In the genomic region with DNA sequence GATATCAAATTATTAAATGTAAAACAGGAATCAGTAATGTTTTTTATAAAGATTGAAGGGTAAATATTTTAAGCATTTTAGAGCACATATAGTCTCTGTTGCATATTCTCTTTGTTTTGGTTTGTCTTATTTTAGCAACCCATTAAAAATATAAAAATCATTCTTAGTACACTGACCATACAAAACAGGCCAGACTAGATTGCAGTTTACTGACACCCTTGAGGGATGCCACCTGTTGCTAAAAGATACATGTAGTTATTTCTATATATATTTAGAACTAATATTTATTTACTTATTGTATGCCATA, we compare ENCODE assay signal across 23 cellular contexts. TPM values are rescaled to one million over a fixed set of nuclear protein-coding genes. Genes with fewer than 3 reads are reported as not detected.
A peak's percentile ranks its signal among the peaks of the same experiment; 100 is the strongest.
DNase-seq lines count a peak whose midpoint lies in the region; ATAC-seq and TF ChIP-seq lines count a peak whose summit lies in the region.
"Had no signal": no experiment of that assay in that cellular context is flagged by ENCODE, and none has a peak within 500 bp of the region (broad histone marks: within the 10 kb centered on the region; RNA-seq: fewer than 3 reads in every experiment).

No MANE protein-coding gene starts in this region.

- no peak for TF ChIP-seq RAD21 in neural cell (conservative IDR thresholded peaks at IDR 0.05)

- TF ChIP-seq CTCF in C4-2B (conservative IDR thresholded peaks at IDR 0.05) (peak; percentile 44), OCI-LY7 (conservative IDR thresholded peaks at IDR 0.05; ENCODE audit: low read length) (peak; percentile 25; the same call in 1 of the 2 replicates), brain (conservative IDR thresholded peaks at IDR 0.05) (peak; percentile 27 to 47), neural cell (IDR thresholded peaks at IDR 0.05; ENCODE audit: poor library complexity, severe bottlenecking) (no peak), psoas muscle (IDR thresholded peaks at IDR 0.05) (no peak)

- H3K9me3 ChIP-seq in OCI-LY7 (ENCODE audit: low read length), result no peaks in the 10 kb centered on the region
- no peaks in the 10 kb centered on the region for H3K9me3 ChIP-seq in neural cell (ENCODE audit: low read length)
- H3K9me3 ChIP-seq in psoas muscle, result peaks cover 9% of the 10 kb centered on the region
- H3K9me3 ChIP-seq: SJSA1 had no signal

- H2AFZ ChIP-seq in OCI-LY7 (ENCODE audit: low read length) (no peak overlapping the region), neural cell (ENCODE audit: low read depth, low read length) (no peak overlapping the region)
- H2AFZ ChIP-seq: GM23248 had no signal

- H3K27me3 Mint-ChIP-seq in brain, result peaks cover 2% of the 10 kb centered on the region
- no peaks in the 10 kb centered on the region for H3K27me3 Mint-ChIP-seq in activated T-cell treated with anti-CD3 and anti-CD28 coated beads, Interleukin-2, amount 50 U/mL, for 4 hours (ENCODE audit: low read depth)

- H3K9me2 ChIP-seq in OCI-LY7 (ENCODE audit: insufficient read depth, low read length) (no peaks in the 10 kb centered on the region), neural cell (ENCODE audit: insufficient read depth, low read length) (no peaks in the 10 kb centered on the region)

- H3K4me3 Mint-ChIP-seq in brain, result no peak overlapping the region
- no peak overlapping the region for H3K4me3 Mint-ChIP-seq in activated T-cell treated with anti-CD3 and anti-CD28 coated beads, Interleukin-2, amount 50 U/mL, for 4 hours
- H3K4me3 Mint-ChIP-seq: T-cell had no signal

- H3K9ac ChIP-seq in neural cell (ENCODE audit: low read length), result no peak overlapping the region
- H3K9ac ChIP-seq: GM23248 had no signal

- no peaks in the 10 kb centered on the region for H3K36me3 Mint-ChIP-seq in brain
- H3K36me3 Mint-ChIP-seq in activated T-cell treated with anti-CD3 and anti-CD28 coated beads, Interleukin-2, amount 50 U/mL, for 4 hours (ENCODE audit: insufficient read depth), result no peaks in the 10 kb centered on the region
- H3K36me3 Mint-ChIP-seq: T-cell had no signal

- no peaks in the 10 kb centered on the region for H4K20me1 ChIP-seq in OCI-LY7 (ENCODE audit: insufficient read depth, low read length)
- no peaks in the 10 kb centered on the region for H4K20me1 ChIP-seq in neural cell (ENCODE audit: insufficient read depth)

- H3K4me1 ChIP-seq in OCI-LY7 (ENCODE audit: insufficient read depth, low read length, poor library complexity, severe bottlenecking) (no peaks in the 10 kb centered on the region), psoas muscle (no peaks in the 10 kb centered on the region)

- POLR2A ChIA-PET in OCI-LY7 (lab: Charles Lee), result no interaction called here

- no peaks in the 10 kb centered on the region for H3K4me1 Mint-ChIP-seq in brain
- H3K4me1 Mint-ChIP-seq in activated T-cell treated with anti-CD3 and anti-CD28 coated beads, Interleukin-2, amount 50 U/mL, for 4 hours (ENCODE audit: low read depth), result no peaks in the 10 kb centered on the region
- H3K4me1 Mint-ChIP-seq: T-cell had no signal

- no peak overlapping the region for H3K4me2 ChIP-seq in OCI-LY7 (ENCODE audit: low read length)
- H3K4me2 ChIP-seq in neural cell (ENCODE audit: low read length), result no peak overlapping the region

- H3K27me3 ChIP-seq in neural cell (ENCODE audit: insufficient read depth, low read depth, low read length) (no peaks in the 10 kb centered on the region), psoas muscle (ENCODE audit: insufficient read depth in 3 of 3, low read length in 2 of 3) (no peaks in the 10 kb centered on the region)
- H3K27me3 ChIP-seq: SJSA1 had no signal

- H3K36me3 ChIP-seq in OCI-LY7 (ENCODE audit: insufficient read depth, low read length) (no peaks in the 10 kb centered on the region), neural cell (ENCODE audit: insufficient read depth, low read length) (no peaks in the 10 kb centered on the region), psoas muscle (ENCODE audit: insufficient read depth in 1 of 2, low read depth in 1 of 2) (no peaks in the 10 kb centered on the region)
- H3K36me3 ChIP-seq: SJSA1 had no signal

- TF ChIP-seq EP300 in neural cell (conservative IDR thresholded peaks at IDR 0.05; ENCODE audit: poor library complexity, severe bottlenecking), result no peak

- DNase-seq in OCI-LY7 (ENCODE audit: low spot score) (no peak), GDM1 (lab: John Stamatoyannopoulos, UW) (no peak), GM19238 (ENCODE audit: insufficient read length, low spot score) (no peak), psoas muscle (no peak)
- no peak for DNase-seq in activated T-cell treated with anti-CD3 and anti-CD28 coated beads, Interleukin-2, amount 50 U/mL, for 4 hours
- DNase-seq: C1 segment of cervical spinal cord; DMS153; DND-41; H7; KBM-7; MM.1S; NCI-H2029; NCI-H446; NK-92 treated with Interleukin-12 subunit alpha and Interleukin-12 subunit beta, amount 100 ng/mL, for 24 hours; Right ventricle myocardium superior; T-cell had no signal

- H3F3A ChIP-seq in neural cell (ENCODE audit: insufficient read depth, low read length, poor library complexity, severe bottlenecking), result no peaks in the 10 kb centered on the region

- no peaks in the 10 kb centered on the region for H3K79me2 ChIP-seq in OCI-LY7 (ENCODE audit: insufficient read depth, low read depth, low read length)
- no peaks in the 10 kb centered on the region for H3K79me2 ChIP-seq in neural cell (replicated peaks; ENCODE audit: insufficient read depth, low read length)

- H3K27ac ChIP-seq in C4-2B (no peak overlapping the region), OCI-LY7 (ENCODE audit: low read depth, low read length, poor library complexity, severe bottlenecking) (no peak overlapping the region), neural cell (ENCODE audit: low read length) (no peak overlapping the region), psoas muscle (no peak overlapping the region)
- H3K27ac ChIP-seq: GM23248 had no signal

- CTCF ChIA-PET in OCI-LY7 (lab: Charles Lee; ENCODE audit: unreplicated experiment), result no interaction called here

- ATAC-seq in activated T-cell treated with anti-CD3 and anti-CD28 coated beads, Interleukin-2, amount 50 U/mL, for 4 hours, result no peak
- no peak for ATAC-seq in psoas muscle
- ATAC-seq: T-cell had no signal

- H3K27ac Mint-ChIP-seq in brain, result no peak overlapping the region
- H3K27ac Mint-ChIP-seq: T-cell had no signal

- H3K9me3 Mint-ChIP-seq in brain, result peaks cover under 1 to 7% (median 3%) of the 10 kb centered on the region in 5 experiments
- H3K9me3 Mint-ChIP-seq in activated T-cell treated with anti-CD3 and anti-CD28 coated beads, Interleukin-2, amount 50 U/mL, for 4 hours, result peaks cover 3% of the 10 kb centered on the region
- H3K9me3 Mint-ChIP-seq: T-cell had no signal

- H3K4me3 ChIP-seq in OCI-LY7 (ENCODE audit: low read depth, low read length, poor library complexity, severe bottlenecking), result no peak overlapping the region
- no peak overlapping the region for H3K4me3 ChIP-seq in neural cell (ENCODE audit: low read length)
- H3K4me3 ChIP-seq in psoas muscle, result no peak overlapping the region
- H3K4me3 ChIP-seq: A549, GM23248, SJSA1 had no signal

- intact Hi-C loops in OCI-LY7 (cut with micrococcal nuclease; ENCODE audit: unreplicated experiment) (loop anchor here (5.0 kb wide), 1 partner anchor 387 kb away; no protein-coding TSS in a partner anchor), psoas muscle (cut with DNase I) (no loop called here)

- BruUV-seq in OCI-LY7 (replicated peaks; lab: Mats Ljungman, UMichigan), result no TSS peak

TF ChIP-seq in neural cell, 6 proteins besides CTCF, POLR2A, EP300 and RAD21:
- TF ChIP-seq SMC3 (conservative IDR thresholded peaks at IDR 0.05; ENCODE audit: poor library complexity) (peak; percentile 10), TAF1 (IDR thresholded peaks at IDR 0.05; ENCODE audit: low read depth) (no peak), POLR2AphosphoS5 (IDR thresholded peaks at IDR 0.05) (no peak), EZH2 (IDR thresholded peaks at IDR 0.05; ENCODE audit: borderline replicate concordance, insufficient read depth, low read length, poor library complexity, severe bottlenecking) (no peak), MXI1 (conservative IDR thresholded peaks at IDR 0.05; ENCODE audit: poor library complexity, severe bottlenecking) (no peak)
- TF ChIP-seq, protein P1, sequence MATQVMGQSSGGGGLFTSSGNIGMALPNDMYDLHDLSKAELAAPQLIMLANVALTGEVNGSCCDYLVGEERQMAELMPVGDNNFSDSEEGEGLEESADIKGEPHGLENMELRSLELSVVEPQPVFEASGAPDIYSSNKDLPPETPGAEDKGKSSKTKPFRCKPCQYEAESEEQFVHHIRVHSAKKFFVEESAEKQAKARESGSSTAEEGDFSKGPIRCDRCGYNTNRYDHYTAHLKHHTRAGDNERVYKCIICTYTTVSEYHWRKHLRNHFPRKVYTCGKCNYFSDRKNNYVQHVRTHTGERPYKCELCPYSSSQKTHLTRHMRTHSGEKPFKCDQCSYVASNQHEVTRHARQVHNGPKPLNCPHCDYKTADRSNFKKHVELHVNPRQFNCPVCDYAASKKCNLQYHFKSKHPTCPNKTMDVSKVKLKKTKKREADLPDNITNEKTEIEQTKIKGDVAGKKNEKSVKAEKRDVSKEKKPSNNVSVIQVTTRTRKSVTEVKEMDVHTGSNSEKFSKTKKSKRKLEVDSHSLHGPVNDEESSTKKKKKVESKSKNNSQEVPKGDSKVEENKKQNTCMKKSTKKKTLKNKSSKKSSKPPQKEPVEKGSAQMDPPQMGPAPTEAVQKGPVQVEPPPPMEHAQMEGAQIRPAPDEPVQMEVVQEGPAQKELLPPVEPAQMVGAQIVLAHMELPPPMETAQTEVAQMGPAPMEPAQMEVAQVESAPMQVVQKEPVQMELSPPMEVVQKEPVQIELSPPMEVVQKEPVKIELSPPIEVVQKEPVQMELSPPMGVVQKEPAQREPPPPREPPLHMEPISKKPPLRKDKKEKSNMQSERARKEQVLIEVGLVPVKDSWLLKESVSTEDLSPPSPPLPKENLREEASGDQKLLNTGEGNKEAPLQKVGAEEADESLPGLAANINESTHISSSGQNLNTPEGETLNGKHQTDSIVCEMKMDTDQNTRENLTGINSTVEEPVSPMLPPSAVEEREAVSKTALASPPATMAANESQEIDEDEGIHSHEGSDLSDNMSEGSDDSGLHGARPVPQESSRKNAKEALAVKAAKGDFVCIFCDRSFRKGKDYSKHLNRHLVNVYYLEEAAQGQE (IDR thresholded peaks at IDR 0.05; ENCODE audit: borderline replicate concordance), result no peak
TF ChIP-seq in neural cell: peak in this region for 1.

RNA-seq across cellular contexts. Expression of a gene that starts 44.7 kb away (rescaled TPM):
- not detected in 2 replicates for total RNA-seq in OCI-LY7 (2014; rRNA removed; shearing (Covaris generic))
- not detected in 2 replicates for total RNA-seq in OCI-LY7 (2022)
- not detected for polyA plus RNA-seq in brain (ENCODE audit: insufficient read depth, low read depth, low replicate concordance)
- not detected in 2 replicates for polyA plus RNA-seq in neural cell
- polyA minus RNA-seq in neural cell, result not detected in 2 replicates
- total RNA-seq in activated T-cell treated with anti-CD3 and anti-CD28 coated beads, Interleukin-2, amount 50 U/mL, for 4 hours, result not detected
- not detected for total RNA-seq in psoas muscle
- not detected for polyA plus RNA-seq in psoas muscle
- total RNA-seq: GM23248, H7, LHCN-M2, Right ventricle myocardium superior, SJSA1, T-cell had no signal
- polyA plus RNA-seq: A549, GM23248 had no signal

Comparison
In these comparisons a context has a peak if more than half of its experiments do, and no peak if none do; other contexts are left out.
1. CTCF ChIP-seq: peak in C4-2B (single experiment), OCI-LY7 (single experiment) and brain (2 of 2); none in neural cell (single experiment) and psoas muscle (single experiment).